In genomic region chr10:78458983-78459638, GRCh38 we compare ENCODE assay signal across 13 cellular contexts.
A peak's percentile ranks its signal among the peaks of the same experiment; 100 is the strongest.
DNase-seq lines count a peak whose midpoint lies in the region; ATAC-seq and TF ChIP-seq lines count a peak whose summit lies in the region.
"Had no signal": no experiment of that assay in that cellular context is flagged by ENCODE, and none has a peak within 500 bp of the region (broad histone marks: within the 10 kb centered on the region; RNA-seq: fewer than 3 reads in every experiment).

No MANE protein-coding gene starts in this region.

- ATAC-seq in heart left ventricle, result peak in 3 of 4 donors; percentile 63 to 74 (median 71)
- no peak for ATAC-seq in Right ventricle myocardium superior (ENCODE audit: poor library complexity)
- peak; percentile 76 for ATAC-seq in upper lobe of right lung

- H3K27ac ChIP-seq in heart left ventricle, result no peak overlapping the region
- H3K27ac ChIP-seq in epithelial cell of prostate, result no peak overlapping the region
- H3K27ac ChIP-seq in upper lobe of right lung, result no peak overlapping the region
- H3K27ac ChIP-seq: SK-N-MC, skin epidermis, thoracic aorta had no signal

- intact Hi-C loops in heart left ventricle (cut with DNase I), result no loop called here
- intact Hi-C loops in Right ventricle myocardium superior (cut with DNase I), result no loop called here
- intact Hi-C loops in upper lobe of right lung (cut with DNase I), result no loop called here

- no peak for TF ChIP-seq CTCF in heart left ventricle (IDR thresholded peaks at IDR 0.05)
- TF ChIP-seq CTCF in upper lobe of right lung (IDR thresholded peaks at IDR 0.05), result no peak
- no peak for TF ChIP-seq CTCF in GM13977 (IDR thresholded peaks at IDR 0.05; ENCODE audit: extremely low read depth, insufficient read depth, missing control alignments)

- no peak for TF ChIP-seq POLR2A in heart left ventricle (IDR thresholded peaks at IDR 0.05)

- in situ Hi-C loops in GM13977 (cut with MboI; ENCODE audit: low pct_unique_long_range_greater_than_20kb, low sequenced_read_pairs, unreplicated experiment), result no loop called here

- H3K4me1 ChIP-seq in heart left ventricle (peaks cover 0 to 9% (median 0%) of the 10 kb centered on the region in 12 donors), upper lobe of right lung (no peaks in the 10 kb centered on the region)

- H3K9me3 ChIP-seq in heart left ventricle (no peaks in the 10 kb centered on the region), upper lobe of right lung (no peaks in the 10 kb centered on the region)
- H3K9me3 ChIP-seq: thoracic aorta had no signal

- H3K27me3 ChIP-seq in heart left ventricle (no peaks in the 10 kb centered on the region), upper lobe of right lung (no peaks in the 10 kb centered on the region)

- H3K36me3 ChIP-seq in heart left ventricle, result no peaks in the 10 kb centered on the region
- H3K36me3 ChIP-seq in upper lobe of right lung, result no peaks in the 10 kb centered on the region
- H3K36me3 ChIP-seq: thoracic aorta had no signal

- DNase-seq in heart left ventricle (no peak), Right ventricle myocardium superior (no peak), NCI-H510A (lab: John Stamatoyannopoulos, UW) (peak; percentile 89), epithelial cell of prostate (ENCODE audit: low read depth, low spot score) (peak; percentile 16), upper lobe of right lung (no peak), GM13977 (ENCODE audit: low spot score) (no peak), AML-193 (lab: John Stamatoyannopoulos, UW) (no peak), epidermal melanocyte (ENCODE audit: insufficient read length, low spot score) (no peak)
- DNase-seq: activated naive CD4-positive, alpha-beta T cell treated with anti-CD3 and anti-CD28 coated beads, Interleukin-2, amount 50 U/mL, for 16 hours; CD4-positive, CD25-positive, alpha-beta regulatory T cell had no signal

- H3K4me3 ChIP-seq in heart left ventricle, result no peak overlapping the region
- no peak overlapping the region for H3K4me3 ChIP-seq in upper lobe of right lung
- H3K4me3 ChIP-seq: SK-N-MC, skin epidermis, thoracic aorta had no signal

- WGBS in heart left ventricle, 4 donors, result 88 to 98% (median 92%) methylated on average over 3 of the region's 3 CpGs

Comparison
In these comparisons a context has a peak if more than half of its experiments do, and no peak if none do; other contexts are left out.
1. DNase-seq: peak in NCI-H510A (single experiment) and epithelial cell of prostate (single experiment); none in heart left ventricle (0 of 5), Right ventricle myocardium superior (single experiment), upper lobe of right lung (single experiment), GM13977 (single experiment), AML-193 (0 of 2) and epidermal melanocyte (single experiment).